In the genomic region with DNA sequence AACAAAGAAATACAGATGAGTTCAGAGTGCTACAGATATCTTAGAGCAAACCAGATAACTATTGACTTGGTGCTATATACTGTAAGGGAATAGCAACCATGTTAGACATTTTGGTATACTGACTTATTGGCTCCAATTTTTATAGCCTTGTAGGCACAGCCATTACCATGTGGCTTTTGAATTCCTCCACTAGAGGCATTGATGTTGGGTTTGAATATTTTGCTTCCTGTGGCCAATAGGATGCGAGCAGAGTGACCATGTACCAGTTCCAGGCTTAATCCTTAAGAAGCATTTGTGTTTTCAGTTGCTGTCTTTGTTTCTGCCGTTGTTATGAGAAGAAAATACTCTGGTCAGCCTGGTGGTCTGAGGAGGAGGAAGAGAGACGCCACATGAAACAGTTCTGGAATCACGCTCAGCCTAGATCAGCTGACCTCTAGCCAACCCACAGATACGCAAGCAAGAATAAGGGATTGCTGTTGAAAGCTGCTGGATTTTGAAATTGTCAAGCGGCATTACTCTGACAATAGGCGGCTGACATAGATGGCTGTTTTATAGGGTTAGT, we compare ENCODE assay signal across 19 cellular contexts.
A peak's percentile ranks its signal among the peaks of the same experiment; 100 is the strongest.
DNase-seq lines count a peak whose midpoint lies in the region; ATAC-seq and TF ChIP-seq lines count a peak whose summit lies in the region.
"Had no signal": no experiment of that assay in that cellular context is flagged by ENCODE, and none has a peak within 500 bp of the region (broad histone marks: within the 10 kb centered on the region; RNA-seq: fewer than 3 reads in every experiment).

No MANE protein-coding gene starts in this region.

- intact Hi-C loops in Panc1 (cut with micrococcal nuclease; ENCODE audit: unreplicated experiment) (loop anchor here (5.0 kb wide), 3 partner anchors 263 to 607 kb away; no protein-coding TSS in a partner anchor), left cardiac atrium (cut with DNase I) (loop anchor here in 1 of 2 donors (10.0 kb wide), 2 partner anchors 405 to 605 kb away; no protein-coding TSS in a partner anchor), mucosa of descending colon (cut with DNase I, micrococcal nuclease) (loop anchor here (5.0 to 10.0 kb wide), 3 partner anchors 385 to 607 kb away; no protein-coding TSS in a partner anchor), heart right ventricle (cut with DNase I) (loop anchor here (2.0 to 10.0 kb wide), 15 partner anchors 105 to 607 kb away; a partner anchor contains a TSS)

- WGBS in heart right ventricle, 2 donors = 89 to 91% methylated on average over 7 of the region's 7 CpGs

- no peak overlapping the region for H3K4me3 ChIP-seq in Panc1 (ENCODE audit: low read depth in 2 of 2, low read length in 2 of 2)
- no peak overlapping the region for H3K4me3 ChIP-seq in fibroblast of mammary gland (ENCODE audit: control insufficient read depth, low read depth, low read length)
- no peak overlapping the region for H3K4me3 ChIP-seq in mucosa of descending colon
- no peak overlapping the region for H3K4me3 ChIP-seq in heart right ventricle
- H3K4me3 ChIP-seq: BLaER1, upper lobe of left lung had no signal

- ATAC-seq in Panc1 = peak; percentile 28; the same call in 1 of the 2 replicates
- ATAC-seq in left cardiac atrium = no peak
- no peak for ATAC-seq in mucosa of descending colon
- no peak for ATAC-seq in heart right ventricle
- ATAC-seq: activated naive CD8-positive, alpha-beta T cell treated with anti-CD3 and anti-CD28 coated beads, Interleukin-2, amount 50 U/mL, for 24 hours; Right ventricle myocardium inferior had no signal

- H3K27ac ChIP-seq in Panc1 (ENCODE audit: low read length) (no peak overlapping the region), heart right ventricle (no peak overlapping the region)
- H3K27ac ChIP-seq: BLaER1, upper lobe of left lung had no signal

- POLR2A ChIA-PET in Panc1 (lab: Charles Lee) = no interaction called here

- TF ChIP-seq CTCF in Panc1 (IDR thresholded peaks at IDR 0.05) (no peak; the same call in 1 of the 2 replicates), fibroblast of mammary gland (conservative IDR thresholded peaks at IDR 0.05; ENCODE audit: control insufficient read depth, insufficient read depth, low read depth, low read length) (peak; percentile 1), mucosa of descending colon (IDR thresholded peaks at IDR 0.05) (no peak), heart right ventricle (IDR thresholded peaks at IDR 0.05) (no peak)

- in situ Hi-C loops in Panc1 (cut with HindIII; ENCODE audit: low pct_unique_long_range_greater_than_20kb, low sequenced_read_pairs) = no loop called here

- DNase-seq in NOMO-1 treated with DMSO at 0.1 percent for 48 hours (lab: John Stamatoyannopoulos, UW; ENCODE audit: unreplicated experiment) (peak; percentile 26), NOMO-1 (lab: John Stamatoyannopoulos, UW; ENCODE audit: unreplicated experiment in 2 of 2) (no peak), Panc1 (ENCODE audit: low read depth, low spot score) (no peak), fibroblast of mammary gland (ENCODE audit: low read depth) (no peak), SW 1271 (lab: John Stamatoyannopoulos, UW) (no peak), left cardiac atrium (no peak), mucosa of descending colon (no peak), heart right ventricle (no peak)
- DNase-seq: activated CD4-positive, alpha-beta T cell treated with anti-CD3 and anti-CD28 coated beads, Interleukin-2, amount 10 ng/mL, durations not matched to agents 24 days and 14 days; activated naive CD8-positive, alpha-beta T cell treated with anti-CD3 and anti-CD28 coated beads, Interleukin-2, amount 50 U/mL, for 24 hours; foreskin melanocyte; NCI-H1417; NCI-H2107; occipital lobe; retina; stimulated activated CD4-positive, alpha-beta T cell treated with anti-CD3 and anti-CD28 coated beads, Interleukin-12 subunit alpha, Interleukin-12 subunit beta, amount 100 ng/mL, for 4 hours; upper lobe of left lung had no signal

- H3K36me3 ChIP-seq in Panc1 (ENCODE audit: control insufficient read depth, insufficient read depth, low read length) (no peaks in the 10 kb centered on the region), mucosa of descending colon (ENCODE audit: low read depth) (no peaks in the 10 kb centered on the region), heart right ventricle (no peaks in the 10 kb centered on the region)
- H3K36me3 ChIP-seq: BLaER1, upper lobe of left lung had no signal

- H3K27me3 ChIP-seq in Panc1 (ENCODE audit: control insufficient read depth, insufficient read depth, low read length) (no peaks in the 10 kb centered on the region; the same call in 1 of the 2 replicates), heart right ventricle (no peaks in the 10 kb centered on the region)
- H3K27me3 ChIP-seq: BLaER1, upper lobe of left lung had no signal

- H3K4me1 ChIP-seq in Panc1 (ENCODE audit: control insufficient read depth, insufficient read depth, low read length) (no peaks in the 10 kb centered on the region), mucosa of descending colon (ENCODE audit: low read depth) (no peaks in the 10 kb centered on the region), heart right ventricle (peaks cover under 1 to 22% (median 11%) of the 10 kb centered on the region in 9 donors)
- H3K4me1 ChIP-seq: BLaER1 had no signal

- no TSS peak for BruUV-seq in Panc1 (replicated peaks; lab: Mats Ljungman, UMichigan)

- CTCF ChIA-PET in Panc1 (lab: Charles Lee) = interaction anchor here (0.6 kb wide), 1 partner anchor 109 kb away, joined by 3 read pairs; a partner anchor contains a TSS

- H3K9me3 ChIP-seq in Panc1 (ENCODE audit: control insufficient read depth, insufficient read depth, low read depth, low read length) = no peaks in the 10 kb centered on the region
- H3K9me3 ChIP-seq in mucosa of descending colon = no peaks in the 10 kb centered on the region
- H3K9me3 ChIP-seq in heart right ventricle = peaks cover 0 to 5% (median 0%) of the 10 kb centered on the region in 11 donors
- H3K9me3 ChIP-seq: BLaER1, upper lobe of left lung had no signal
